10 cellular contexts compared by ENCODE assay signal in the genomic region with DNA sequence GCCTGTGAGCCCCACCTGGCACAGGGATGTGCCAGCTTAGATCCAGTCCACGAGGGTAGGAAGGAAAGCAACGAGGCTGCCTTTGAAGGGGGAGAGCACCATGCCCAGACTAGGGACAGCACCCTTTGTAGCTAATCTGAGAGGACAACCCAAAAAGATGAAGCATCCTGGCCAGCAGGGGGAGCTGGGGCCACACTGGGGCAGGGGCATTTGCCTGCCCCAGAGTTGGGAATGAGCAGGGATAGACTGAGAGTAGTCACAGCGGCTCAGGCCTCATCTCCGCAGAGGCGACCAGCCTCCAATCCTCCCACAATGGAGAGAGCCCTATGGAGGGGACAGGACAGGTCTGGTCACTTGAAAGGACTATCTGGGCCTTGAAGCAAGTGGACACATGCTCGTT. TPM values are rescaled to one million over a fixed set of nuclear protein-coding genes. Genes with fewer than 3 reads are reported as not detected.
DNase-seq lines count a peak whose midpoint lies in the region; ATAC-seq and TF ChIP-seq lines count a peak whose summit lies in the region.
"Had no signal": no experiment of that assay in that cellular context is flagged by ENCODE, and none has a peak within 500 bp of the region (broad histone marks: within the 10 kb centered on the region; RNA-seq: fewer than 3 reads in every experiment).

No MANE protein-coding gene starts in this region.

- no peaks in the 10 kb centered on the region for H3K79me2 ChIP-seq in DOHH2 (ENCODE audit: control insufficient read depth, low read length)

- H2AK5ac ChIP-seq in mesenchymal stem cell (ENCODE audit: low read length, severe bottlenecking), result no peak overlapping the region

- in situ Hi-C loops in Panc1 (cut with HindIII; ENCODE audit: low pct_unique_long_range_greater_than_20kb, low sequenced_read_pairs), result no loop called here

- no peak overlapping the region for H3K23ac ChIP-seq in mesenchymal stem cell (ENCODE audit: low read length in 2 of 2)

- POLR2A ChIA-PET in Panc1 (lab: Charles Lee), result no interaction called here

- no peaks in the 10 kb centered on the region for H3K79me1 ChIP-seq in mesenchymal stem cell (replicated peaks; ENCODE audit: low read length, poor library complexity, severe bottlenecking)

- TF ChIP-seq CTCF in DOHH2 (IDR thresholded peaks at IDR 0.05; ENCODE audit: low read depth, low read length, poor library complexity, severe bottlenecking) (peak; percentile 69), Panc1 (IDR thresholded peaks at IDR 0.05) (peak; percentile 91; the same call in 1 of the 2 replicates), esophagus squamous epithelium (IDR thresholded peaks at IDR 0.05) (peak in 5 of 6 experiments; percentile 36 to 68 (median 50)), ovary (IDR thresholded peaks at IDR 0.05) (no peak)

- no peak overlapping the region for H3K4ac ChIP-seq in mesenchymal stem cell (ENCODE audit: low read depth in 1 of 2, low read length in 2 of 2)

- no peak overlapping the region for H4K8ac ChIP-seq in mesenchymal stem cell (ENCODE audit: low read length)

- TF ChIP-seq POLR2A in esophagus squamous epithelium (IDR thresholded peaks at IDR 0.05) (no peak), ovary (IDR thresholded peaks at IDR 0.05) (no peak)

- peak; percentile 27 for DNase-seq in A172 (ENCODE audit: low spot score)
- no peak for DNase-seq in Panc1 (ENCODE audit: low read depth, low spot score)
- no peak for DNase-seq in esophagus squamous epithelium (lab: John Stamatoyannopoulos, UW)
- DNase-seq in ovary, result no peak
- no peak for DNase-seq in mesenchymal stem cell
- DNase-seq: NCI-H2171 had no signal

- H3K4me3 ChIP-seq in DOHH2 (ENCODE audit: low read length), result no peak overlapping the region
- H3K4me3 ChIP-seq in Panc1 (ENCODE audit: low read depth in 2 of 2, low read length in 2 of 2), result no peak overlapping the region
- H3K4me3 ChIP-seq in esophagus squamous epithelium, result no peak overlapping the region
- no peak overlapping the region for H3K4me3 ChIP-seq in ovary
- no peak overlapping the region for H3K4me3 ChIP-seq in mesenchymal stem cell (ENCODE audit: insufficient read depth in 1 of 2, low read depth in 1 of 2, low read length in 2 of 2)

- no TSS peak for BruUV-seq in Panc1 (replicated peaks; lab: Mats Ljungman, UMichigan)

- no peak overlapping the region for H3K4me2 ChIP-seq in DOHH2 (ENCODE audit: low read length)
- H3K4me2 ChIP-seq in mesenchymal stem cell (ENCODE audit: low read length, poor library complexity, severe bottlenecking), result no peak overlapping the region

- TF ChIP-seq EP300 in ovary (IDR thresholded peaks at IDR 0.05), result no peak

- CTCF ChIA-PET in Panc1 (lab: Charles Lee), result interaction anchor here (1.3 kb wide), 1 partner anchor 16 kb away, joined by 5 read pairs; the partner anchor contains the start of gene LMO1

- H3K27ac ChIP-seq in DOHH2 (ENCODE audit: low read depth, low read length) (no peak overlapping the region), Panc1 (ENCODE audit: low read length) (no peak overlapping the region), esophagus squamous epithelium (no peak overlapping the region), ovary (no peak overlapping the region), mesenchymal stem cell (ENCODE audit: low read length, poor library complexity, severe bottlenecking) (no peak overlapping the region)

- no peaks in the 10 kb centered on the region for H4K20me1 ChIP-seq in DOHH2 (ENCODE audit: control insufficient read depth, insufficient read depth, low read depth, low read length)

- H4K91ac ChIP-seq in mesenchymal stem cell (ENCODE audit: low read length), result no peak overlapping the region

- 68 to 79% methylated on average over 4 of the region's 6 CpGs for WGBS in esophagus squamous epithelium, 2 donors
- 78 to 81% (median 79%) methylated on average over 6 of the region's 6 CpGs for WGBS in ovary, 3 donors
- 65% methylated on average over 6 of the region's 6 CpGs for WGBS in mesenchymal stem cell

- ATAC-seq in Panc1 (peak; percentile 72), HG03521 (IDR thresholded peaks at IDR 0.05; ENCODE audit: unreplicated experiment) (no peak), HG02678 (IDR thresholded peaks at IDR 0.05; ENCODE audit: unreplicated experiment) (no peak)

- H2BK5ac ChIP-seq in mesenchymal stem cell (ENCODE audit: low read depth, low read length, poor library complexity, severe bottlenecking), result no peak overlapping the region

- no peak overlapping the region for H2AFZ ChIP-seq in mesenchymal stem cell (ENCODE audit: low read depth, low read length)

- H3K27me3 ChIP-seq in DOHH2 (ENCODE audit: control insufficient read depth, low read length) (peaks cover 8% of the 10 kb centered on the region; the same call in 1 of the 2 replicates), Panc1 (ENCODE audit: control insufficient read depth, insufficient read depth, low read length) (peaks cover 23% of the 10 kb centered on the region), esophagus squamous epithelium (peaks cover 0 to 72% (median 0%) of the 10 kb centered on the region in 4 donors), ovary (no peaks in the 10 kb centered on the region), mesenchymal stem cell (ENCODE audit: control insufficient read depth in 1 of 2, insufficient read depth in 1 of 2, low read length in 2 of 2) (peaks cover 66 to 91% of the 10 kb centered on the region in 2 experiments)

- no peak overlapping the region for H3K18ac ChIP-seq in mesenchymal stem cell (ENCODE audit: low read depth in 1 of 2, low read length in 2 of 2)

- H3K14ac ChIP-seq in mesenchymal stem cell (ENCODE audit: low read length in 2 of 2), result no peak overlapping the region

- H3K4me1 ChIP-seq in DOHH2 (ENCODE audit: control insufficient read depth, low read length) (no peaks in the 10 kb centered on the region), Panc1 (ENCODE audit: control insufficient read depth, insufficient read depth, low read length) (no peaks in the 10 kb centered on the region), esophagus squamous epithelium (peaks cover 0 to 15% (median 0%) of the 10 kb centered on the region in 3 donors), ovary (ENCODE audit: insufficient read depth) (no peaks in the 10 kb centered on the region), mesenchymal stem cell (ENCODE audit: control insufficient read depth, insufficient read depth, low read depth, low read length) (peaks cover 1% of the 10 kb centered on the region)

- H3K9me2 ChIP-seq in DOHH2 (replicated peaks; ENCODE audit: control insufficient read depth, low read length), result no peaks in the 10 kb centered on the region

- no peak overlapping the region for H2BK120ac ChIP-seq in mesenchymal stem cell (ENCODE audit: low read depth, low read length)

- H2BK15ac ChIP-seq in mesenchymal stem cell (ENCODE audit: low read depth, poor library complexity, severe bottlenecking), result no peak overlapping the region

- no peak overlapping the region for H3K9ac ChIP-seq in mesenchymal stem cell (ENCODE audit: low read length)

- no peaks in the 10 kb centered on the region for H3K9me3 ChIP-seq in DOHH2 (ENCODE audit: control insufficient read depth, insufficient read depth, low read length)
- H3K9me3 ChIP-seq in Panc1 (ENCODE audit: control insufficient read depth, insufficient read depth, low read depth, low read length), result no peaks in the 10 kb centered on the region
- H3K9me3 ChIP-seq in esophagus squamous epithelium, result no peaks in the 10 kb centered on the region
- no peaks in the 10 kb centered on the region for H3K9me3 ChIP-seq in ovary
- H3K9me3 ChIP-seq in mesenchymal stem cell (ENCODE audit: control insufficient read depth, low read length), result no peaks in the 10 kb centered on the region

- no peaks in the 10 kb centered on the region for H3F3A ChIP-seq in DOHH2 (ENCODE audit: control insufficient read depth, insufficient read depth)

- intact Hi-C loops in Panc1 (cut with micrococcal nuclease; ENCODE audit: unreplicated experiment), result no loop called here
- intact Hi-C loops in esophagus squamous epithelium (cut with DNase I), result no loop called here
- intact Hi-C loops in ovary (cut with DNase I), result no loop called here

- H3K36me3 ChIP-seq in DOHH2 (ENCODE audit: control insufficient read depth, low read length) (no peaks in the 10 kb centered on the region), Panc1 (ENCODE audit: control insufficient read depth, insufficient read depth, low read length) (no peaks in the 10 kb centered on the region), esophagus squamous epithelium (no peaks in the 10 kb centered on the region), ovary (no peaks in the 10 kb centered on the region), mesenchymal stem cell (ENCODE audit: control insufficient read depth in 1 of 2, insufficient read depth in 2 of 2, low read depth in 1 of 2, low read length in 2 of 2) (no peaks in the 10 kb centered on the region)

- H2BK12ac ChIP-seq in mesenchymal stem cell (ENCODE audit: low read length in 2 of 2), result no peak overlapping the region

RNA-seq across cellular contexts. Expression of gene LMO1, which starts 16.4 kb away (rescaled TPM):
- total RNA-seq in A172 (2014; rRNA removed; shearing (Covaris generic)), result 0.22 and 1.7 TPM in 2 replicates
- total RNA-seq in Panc1 (2021; ENCODE audit: unreplicated experiment) (not detected), esophagus squamous epithelium (not detected), ovary (under 1 TPM in 2 of 7 donors, not detected in 5; 0.32 to 0.55 TPM)
- not detected for polyA plus RNA-seq in Panc1 (2012; ENCODE audit: insufficient read length)
- under 1 TPM in 1 of 2 donors, not detected in 1; 0.18 TPM for polyA plus RNA-seq in ovary
- polyA plus RNA-seq in mesenchymal stem cell (2013, experiment 1 of 2), result not detected
- polyA plus RNA-seq in mesenchymal stem cell (2013, experiment 2 of 2), result not detected
- total RNA-seq: myocyte had no signal

Comparison
In these comparisons a context has a peak if more than half of its experiments do, and no peak if none do; other contexts are left out.
1. CTCF ChIP-seq: peak in DOHH2 (single experiment), Panc1 (single experiment) and esophagus squamous epithelium (5 of 6); none in ovary (0 of 3).